19 cellular contexts compared by ENCODE assay signal in genomic region chr3:171251842-171252241, GRCh38.
DNase-seq lines count a peak whose midpoint lies in the region; TF ChIP-seq lines count a peak whose summit lies in the region.
"Had no signal": no experiment of that assay in that cellular context is flagged by ENCODE, and none has a peak within 500 bp of the region (broad histone marks: within the 10 kb centered on the region; RNA-seq: fewer than 3 reads in every experiment).

No MANE protein-coding gene starts in this region.

- H3K9me3 ChIP-seq in OCI-LY3 (ENCODE audit: insufficient read depth, low read length), result no peaks in the 10 kb centered on the region
- H3K9me3 ChIP-seq: Peyer's patch had no signal

- peaks cover 71% of the 10 kb centered on the region for H3K4me1 Mint-ChIP-seq in activated T-helper 2 cell treated with anti-CD3 and anti-CD28 coated beads, Interferon-gamma antibody, Interleukin-2, Interleukin-4, amounts not matched to agents 10 μg/mL and 5 μg/mL and 100 μg/mL, durations not matched to agents 14 hours and 24 hours and 36 hours (ENCODE audit: low read depth)
- H3K4me1 Mint-ChIP-seq in glutamatergic neuron (ENCODE audit: low read depth, unreplicated experiment), result no peaks in the 10 kb centered on the region

- H3K36me3 Mint-ChIP-seq in activated T-helper 2 cell treated with anti-CD3 and anti-CD28 coated beads, Interferon-gamma antibody, Interleukin-2, Interleukin-4, amounts not matched to agents 10 μg/mL and 5 μg/mL and 100 μg/mL, durations not matched to agents 14 hours and 24 hours and 36 hours (ENCODE audit: low read depth), result peaks cover 44% of the 10 kb centered on the region
- no peaks in the 10 kb centered on the region for H3K36me3 Mint-ChIP-seq in glutamatergic neuron (ENCODE audit: unreplicated experiment)

- H4K20me1 ChIP-seq in OCI-LY3 (ENCODE audit: insufficient read depth, low read length), result no peaks in the 10 kb centered on the region

- 0 out of 2 replicates have a peak overlapping the region, but pooled peaks have one; percentile 2 for H3K4me2 ChIP-seq in OCI-LY3 (ENCODE audit: low read length)

- H3K9me3 Mint-ChIP-seq in activated T-helper 2 cell treated with anti-CD3 and anti-CD28 coated beads, Interferon-gamma antibody, Interleukin-2, Interleukin-4, amounts not matched to agents 10 μg/mL and 5 μg/mL and 100 μg/mL, durations not matched to agents 14 hours and 24 hours and 36 hours, result no peaks in the 10 kb centered on the region
- no peaks in the 10 kb centered on the region for H3K9me3 Mint-ChIP-seq in glutamatergic neuron (ENCODE audit: unreplicated experiment)

- no peak overlapping the region for H3K9ac ChIP-seq in OCI-LY3 (ENCODE audit: low read length)

- DNase-seq in stimulated activated naive CD4-positive, alpha-beta T cell (lab: John Stamatoyannopoulos, UW), result peak in 5 of 6 experiments; percentile 15 to 60 (median 36)
- no peak for DNase-seq in stimulated activated naive CD4-positive, alpha-beta T cell treated with Interleukin-2 at 50 U/mL for 16 hours (lab: John Stamatoyannopoulos, UW)
- DNase-seq in activated T-helper 2 cell treated with anti-CD3 and anti-CD28 coated beads, Interferon-gamma antibody, Interleukin-2, Interleukin-4, amounts not matched to agents 10 μg/mL and 5 μg/mL and 100 μg/mL, durations not matched to agents 14 hours and 24 hours and 36 hours (ENCODE audit: low spot score), result peak; percentile 40
- DNase-seq in NCI-H146 treated with DMSO at 0.1 percent for 48 hours (lab: John Stamatoyannopoulos, UW; ENCODE audit: unreplicated experiment), result no peak
- no peak for DNase-seq in hippocampal formation (lab: John Stamatoyannopoulos, UW)
- DNase-seq in glutamatergic neuron, result no peak
- DNase-seq: activated CD8-positive, alpha-beta memory T cell treated with anti-CD3 and anti-CD28 coated beads for 24 hours; activated gamma-delta T cell; cortex of kidney; foreskin fibroblast; KG1; midbrain; NCI-H1105; NCI-H69; Peyer's patch; small intestine; stimulated activated CD4-positive, alpha-beta T cell treated with anti-CD3 and anti-CD28 coated beads, Interleukin-4, amount 100 ng/mL, for 4 hours had no signal

- TF ChIP-seq CTCF in OCI-LY3 (IDR thresholded peaks at IDR 0.05; ENCODE audit: low read depth, low read length) (no peak), glutamatergic neuron (IDR thresholded peaks at IDR 0.05; ENCODE audit: partially characterized antibody, unreplicated experiment) (no peak)

- H3K4me1 ChIP-seq in OCI-LY3 (ENCODE audit: low read length), result peaks cover 98% of the 10 kb centered on the region

- H2AFZ ChIP-seq in OCI-LY3 (ENCODE audit: low read depth, low read length), result no peak overlapping the region

- H3K27ac ChIP-seq in OCI-LY3 (ENCODE audit: low read length), result peak overlapping the region; percentile 99; the same call in 1 of the 2 replicates
- H3K27ac ChIP-seq: Peyer's patch, SK-N-MC had no signal

- peaks cover 74% of the 10 kb centered on the region for H3K79me2 ChIP-seq in OCI-LY3 (ENCODE audit: low read length)

- H3K27me3 Mint-ChIP-seq in activated T-helper 2 cell treated with anti-CD3 and anti-CD28 coated beads, Interferon-gamma antibody, Interleukin-2, Interleukin-4, amounts not matched to agents 10 μg/mL and 5 μg/mL and 100 μg/mL, durations not matched to agents 14 hours and 24 hours and 36 hours (ENCODE audit: low read depth), result no peaks in the 10 kb centered on the region
- H3K27me3 Mint-ChIP-seq in glutamatergic neuron (ENCODE audit: unreplicated experiment), result no peaks in the 10 kb centered on the region

- H3K27ac Mint-ChIP-seq in activated T-helper 2 cell treated with anti-CD3 and anti-CD28 coated beads, Interferon-gamma antibody, Interleukin-2, Interleukin-4, amounts not matched to agents 10 μg/mL and 5 μg/mL and 100 μg/mL, durations not matched to agents 14 hours and 24 hours and 36 hours, result peak overlapping the region; percentile 91
- no peak overlapping the region for H3K27ac Mint-ChIP-seq in glutamatergic neuron (ENCODE audit: unreplicated experiment)

- no peaks in the 10 kb centered on the region for H3K27me3 ChIP-seq in OCI-LY3 (ENCODE audit: low read depth, low read length)
- H3K27me3 ChIP-seq: Peyer's patch had no signal

- H3K4me3 ChIP-seq in OCI-LY3 (ENCODE audit: low read length), result no peak overlapping the region
- H3K4me3 ChIP-seq: Peyer's patch, SK-N-MC had no signal

- H3K4me3 Mint-ChIP-seq in activated T-helper 2 cell treated with anti-CD3 and anti-CD28 coated beads, Interferon-gamma antibody, Interleukin-2, Interleukin-4, amounts not matched to agents 10 μg/mL and 5 μg/mL and 100 μg/mL, durations not matched to agents 14 hours and 24 hours and 36 hours (ENCODE audit: low read depth), result no peak overlapping the region
- no peak overlapping the region for H3K4me3 Mint-ChIP-seq in glutamatergic neuron (ENCODE audit: unreplicated experiment)

- intact Hi-C loops in activated T-helper 2 cell treated with anti-CD3 and anti-CD28 coated beads, Interferon-gamma antibody, Interleukin-2, Interleukin-4, amounts not matched to agents 10 μg/mL and 5 μg/mL and 100 μg/mL, durations not matched to agents 14 hours and 24 hours and 36 hours (cut with micrococcal nuclease), result no loop called here

- no peaks in the 10 kb centered on the region for H3K36me3 ChIP-seq in OCI-LY3 (replicated peaks; ENCODE audit: low read depth, low read length)
- H3K36me3 ChIP-seq: Peyer's patch had no signal

Comparison
In these comparisons a context has a peak if more than half of its experiments do, and no peak if none do; other contexts are left out.
1. DNase-seq: peak in stimulated activated naive CD4-positive, alpha-beta T cell (5 of 6) and activated T-helper 2 cell treated with anti-CD3 and anti-CD28 coated beads, Interferon-gamma antibody, Interleukin-2, Interleukin-4, amounts not matched to agents 10 μg/mL and 5 μg/mL and 100 μg/mL, durations not matched to agents 14 hours and 24 hours and 36 hours (single experiment); none in stimulated activated naive CD4-positive, alpha-beta T cell treated with Interleukin-2 at 50 U/mL for 16 hours (single experiment), NCI-H146 treated with DMSO at 0.1 percent for 48 hours (single experiment), hippocampal formation (0 of 2) and glutamatergic neuron (single experiment).